Comparison of ENCODE assay signal across 28 cellular contexts in the genomic region with DNA sequence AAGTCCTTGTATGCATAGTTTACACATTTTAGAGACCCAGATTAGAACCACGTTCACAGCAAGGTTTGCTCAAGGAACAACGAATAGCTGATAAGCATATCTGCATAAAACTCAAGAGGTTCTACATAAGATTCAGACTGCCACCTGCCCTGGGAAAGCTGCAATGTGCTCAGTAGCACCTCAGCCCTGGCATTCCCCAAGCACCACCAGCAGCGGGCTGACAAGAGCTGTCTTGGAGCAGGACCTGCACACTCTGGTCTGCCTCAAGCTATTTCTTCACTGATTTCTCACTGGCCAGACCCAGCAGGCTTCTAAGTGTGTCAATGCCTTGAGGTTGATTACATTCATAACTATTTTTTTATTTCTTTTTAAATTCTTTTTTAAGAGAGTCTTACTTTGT.
"Had no signal": no experiment of that assay in that cellular context is flagged by ENCODE, and none has a peak within 500 bp of the region (broad histone marks: within the 10 kb centered on the region; RNA-seq: fewer than 3 reads in every experiment).

No MANE protein-coding gene starts in this region.

- DNase-seq: activated B cell treated with CpG ODN at 0.5 μM for 24 hours; activated CD4-positive, alpha-beta T cell treated with anti-CD3 and anti-CD28 coated beads for 1 hour; activated CD4-positive, alpha-beta T cell treated with anti-CD3 and anti-CD28 coated beads, Interleukin-2, amount 10 ng/mL, durations not matched to agents 24 days and 14 days; activated CD4-positive, alpha-beta T cell treated with anti-CD3 and anti-CD28 coated beads, Interleukin-2, amount 50 U/mL, for 48 hours; activated CD8-positive, alpha-beta memory T cell treated with anti-CD3 and anti-CD28 coated beads, Interleukin-2, amount 10 ng/mL, durations not matched to agents 7 days and 5 days; activated gamma-delta T cell; activated naive CD4-positive, alpha-beta T cell treated with anti-CD3 and anti-CD28 coated beads for 36 hours; activated T-cell treated with anti-CD3 and anti-CD28 coated beads, Interleukin-2, amount 50 U/mL, for 24 hours; amygdala; brain microvascular endothelial cell; caudate nucleus; MM.1S; NCI-H1694; NCI-H2029; NCI-H2227 treated with DMSO at 0.1 percent for 48 hours; NCI-H446 treated with DMSO at 0.1 percent for 48 hours; NCI-H526; NCI-H774; NK-92 treated with Interleukin-12 subunit alpha and Interleukin-12 subunit beta, amount 100 ng/mL, for 24 hours; Peyer's patch; SHP77; T-helper 9 cell had no signal

- H3K36me3 Mint-ChIP-seq: activated CD8-positive, alpha-beta memory T cell treated with anti-CD3 and anti-CD28 coated beads, Interleukin-2, amount 10 ng/mL, durations not matched to agents 7 days and 5 days had no signal

- H3K9me3 Mint-ChIP-seq: activated CD4-positive, alpha-beta T cell treated with anti-CD3 and anti-CD28 coated beads, Interleukin-2, amount 10 ng/mL, durations not matched to agents 24 days and 14 days; activated naive CD4-positive, alpha-beta T cell treated with anti-CD3 and anti-CD28 coated beads for 36 hours; activated T-cell treated with anti-CD3 and anti-CD28 coated beads, Interleukin-2, amount 50 U/mL, for 24 hours; T-helper 1 cell treated with Interleukin-12 subunit alpha and Interleukin-12 subunit beta and Interleukin-4 antibody, amounts not matched to agents 30 μg/mL and 1 μg/mL, for 36 hours had no signal

- H3K4me3 ChIP-seq: Peyer's patch had no signal

- H3K4me1 ChIP-seq: Peyer's patch had no signal

- H3K9me3 ChIP-seq: Peyer's patch had no signal

- H3K27ac Mint-ChIP-seq: activated B cell treated with CpG ODN at 0.5 μM for 24 hours; activated CD4-positive, alpha-beta T cell treated with anti-CD3 and anti-CD28 coated beads, Interleukin-2, amount 10 ng/mL, durations not matched to agents 24 days and 14 days; activated CD8-positive, alpha-beta memory T cell treated with anti-CD3 and anti-CD28 coated beads, Interleukin-2, amount 10 ng/mL, durations not matched to agents 7 days and 5 days; activated naive CD4-positive, alpha-beta T cell treated with anti-CD3 and anti-CD28 coated beads for 36 hours; activated naive CD8-positive, alpha-beta T cell; activated T-cell treated with anti-CD3 and anti-CD28 coated beads, Interleukin-2, amount 50 U/mL, for 24 hours; activated T-helper 1 cell treated with anti-CD3 and anti-CD28 coated beads, Interleukin-12 subunit alpha, Interleukin-12 subunit beta, Interleukin-2, Interleukin-4 antibody, amounts not matched to agents 30 ng/mL and 10 ng/mL and 1 ng/mL, durations not matched to agents 14 hours and 24 hours and 36 hours; T-helper 1 cell treated with Interleukin-12 subunit alpha and Interleukin-12 subunit beta and Interleukin-4 antibody, amounts not matched to agents 30 μg/mL and 1 μg/mL, for 36 hours had no signal

- H3K36me3 ChIP-seq: brain microvascular endothelial cell, Peyer's patch had no signal

- H3K27me3 ChIP-seq: brain microvascular endothelial cell, Peyer's patch had no signal

- H3K4me3 Mint-ChIP-seq: activated B cell treated with CpG ODN at 0.5 μM for 24 hours; activated CD4-positive, alpha-beta T cell treated with anti-CD3 and anti-CD28 coated beads, Interleukin-2, amount 10 ng/mL, durations not matched to agents 24 days and 14 days; activated CD8-positive, alpha-beta memory T cell treated with anti-CD3 and anti-CD28 coated beads, Interleukin-2, amount 10 ng/mL, durations not matched to agents 7 days and 5 days; activated naive CD4-positive, alpha-beta T cell treated with anti-CD3 and anti-CD28 coated beads for 36 hours; activated naive CD8-positive, alpha-beta T cell; activated T-cell treated with anti-CD3 and anti-CD28 coated beads, Interleukin-2, amount 50 U/mL, for 24 hours; activated T-helper 1 cell treated with anti-CD3 and anti-CD28 coated beads, Interleukin-12 subunit alpha, Interleukin-12 subunit beta, Interleukin-2, Interleukin-4 antibody, amounts not matched to agents 30 ng/mL and 10 ng/mL and 1 ng/mL, durations not matched to agents 14 hours and 24 hours and 36 hours; T-helper 1 cell treated with Interleukin-12 subunit alpha and Interleukin-12 subunit beta and Interleukin-4 antibody, amounts not matched to agents 30 μg/mL and 1 μg/mL, for 36 hours had no signal

- ATAC-seq: activated CD8-positive, alpha-beta memory T cell treated with anti-CD3 and anti-CD28 coated beads, Interleukin-2, amount 10 ng/mL, durations not matched to agents 7 days and 5 days had no signal

- H3K27ac ChIP-seq: brain microvascular endothelial cell, KMS-11, Peyer's patch, RWPE1 had no signal

- H3K4me2 ChIP-seq: KMS-11 had no signal

- FAIRE-seq: astrocyte had no signal
